1 cellular context compared by ENCODE assay signal in the genomic region with DNA sequence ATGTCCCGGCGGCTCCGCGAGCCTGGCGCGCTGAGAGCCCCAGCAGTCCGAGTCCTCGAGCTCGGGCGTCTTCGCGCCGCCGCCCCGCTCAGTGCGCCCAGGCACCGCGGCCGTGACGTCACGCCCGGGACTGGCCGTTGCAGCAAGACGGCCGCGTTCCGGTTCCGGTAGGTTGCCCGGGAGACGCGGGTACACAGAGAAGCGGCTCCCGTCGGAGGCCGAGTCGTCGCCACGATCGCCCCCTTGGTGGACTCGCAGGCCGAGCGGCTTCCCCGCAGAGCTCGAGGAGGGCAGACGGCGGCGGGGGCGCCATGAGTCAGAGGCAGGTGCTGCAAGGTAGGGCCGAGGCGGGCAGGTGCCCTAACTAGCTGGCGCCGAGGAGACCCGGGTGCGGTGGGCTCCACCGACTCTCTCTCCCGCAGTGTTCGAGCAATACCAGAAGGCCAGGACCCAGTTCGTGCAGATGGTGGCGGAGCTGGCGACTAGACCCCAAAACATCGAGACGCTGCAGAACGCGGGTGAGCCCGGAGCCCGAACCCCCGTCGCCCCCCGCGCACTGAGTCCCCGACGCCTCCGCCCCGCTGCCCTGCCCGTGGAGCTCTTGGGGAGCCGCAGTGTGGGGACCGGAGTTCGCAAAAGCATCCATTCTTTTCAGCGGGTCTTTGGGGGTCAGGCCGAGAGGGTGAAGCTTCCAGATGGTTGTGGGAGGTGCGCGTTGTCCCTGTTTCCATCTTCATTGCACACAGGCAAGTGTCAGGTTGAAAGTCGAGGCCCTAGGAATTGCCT.
TF ChIP-seq lines count a peak whose summit lies in the region.

A gene (plus strand): TSS at position 196 of the 786 bp plus-strand sequence. CDS start 116 bp downstream, at position 312.

TF ChIP-seq in HEK293, 187 proteins besides CTCF, POLR2A, EP300 and RAD21 (continued from another document):
- TF ChIP-seq ZNF37A (tag by site-specific recombination; IDR thresholded peaks at IDR 0.05), result no peak
- TF ChIP-seq ZSCAN30 (tag by site-specific recombination; IDR thresholded peaks at IDR 0.05), result no peak
- TF ChIP-seq ZBTB17 (tag by site-specific recombination; IDR thresholded peaks at IDR 0.05), result peak; percentile 31; the same call in 1 of the 2 replicates
- TF ChIP-seq ZBTB8A (tag by site-specific recombination; IDR thresholded peaks at IDR 0.05), result no peak
- no peak for TF ChIP-seq ZNF121 (tag by site-specific recombination; IDR thresholded peaks at IDR 0.05)
- TF ChIP-seq YY1 (tag by site-specific recombination; IDR thresholded peaks at IDR 0.05), result no peak
- no peak for TF ChIP-seq TCF7L2 (IDR thresholded peaks at IDR 0.05; ENCODE audit: borderline replicate concordance, low read depth, low read length)
- 0 out of 2 replicates have a peak, but pooled peaks have one; percentile 29 for TF ChIP-seq ZBTB21 (tag by site-specific recombination; IDR thresholded peaks at IDR 0.05)
- TF ChIP-seq KLF7 (tag by site-specific recombination; IDR thresholded peaks at IDR 0.05; ENCODE audit: borderline replicate concordance), result no peak
- no peak for TF ChIP-seq ZNF530 (tag by site-specific recombination; IDR thresholded peaks at IDR 0.05; ENCODE audit: low read depth)
- TF ChIP-seq ZNF202 (tag by site-specific recombination; IDR thresholded peaks at IDR 0.05; ENCODE audit: borderline replicate concordance), result peak; percentile 89
